ENCODE assay signal across 15 cellular contexts in the genomic region with DNA sequence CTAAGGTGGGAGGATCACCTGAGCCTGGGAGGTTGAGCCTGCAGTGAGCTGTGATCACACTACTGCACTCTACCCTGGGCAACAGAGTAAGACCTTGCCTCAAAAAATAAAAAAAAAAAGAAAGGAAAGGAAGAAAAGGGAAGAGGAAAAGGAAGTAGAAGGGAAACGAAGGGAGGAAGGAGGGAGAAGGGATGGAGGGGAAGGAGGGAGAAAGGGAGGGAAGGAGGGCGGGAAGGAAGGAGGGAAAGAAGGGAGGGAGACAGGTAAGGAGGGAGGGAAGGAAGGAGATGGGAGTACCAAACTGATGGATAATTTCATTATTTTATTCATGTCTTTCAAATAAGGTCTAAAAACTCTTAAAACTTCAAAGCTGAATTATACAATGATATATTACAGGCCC.
DNase-seq lines count a peak whose midpoint lies in the region; ATAC-seq and TF ChIP-seq lines count a peak whose summit lies in the region.
"Had no signal": no experiment of that assay in that cellular context is flagged by ENCODE, and none has a peak within 500 bp of the region (broad histone marks: within the 10 kb centered on the region; RNA-seq: fewer than 3 reads in every experiment).

No MANE protein-coding gene starts in this region.

- no peak overlapping the region for H3K4me3 ChIP-seq in HEK293 (ENCODE audit: low read depth, low read length)
- H3K4me3 ChIP-seq: BLaER1 treated with 17β-estradiol and CSF1 and Interleukin-3, amounts not matched to agents 10 nM and 100 nM had no signal

- CTCF ChIA-PET in HEK293 (lab: Yijun Ruan, JAX): interaction anchor here (0.6 kb wide), 1 partner anchor 135 kb away, joined by 4 read pairs; no protein-coding TSS in a partner anchor

- no peak overlapping the region for H3K27ac ChIP-seq in HEK293 (ENCODE audit: extremely low read depth, low read depth, low read length)
- H3K27ac ChIP-seq: BLaER1 treated with 17β-estradiol and CSF1 and Interleukin-3, amounts not matched to agents 10 nM and 100 nM had no signal

- ATAC-seq in T-helper 17 cell (no peak), HG02798 (IDR thresholded peaks at IDR 0.05; ENCODE audit: poor library complexity, unreplicated experiment) (no peak)
- no peak for ATAC-seq in effector memory CD8-positive, alpha-beta T cell (replicated peaks)
- no peak for ATAC-seq in stimulated activated naive B cell treated with anti-CD40 and anti-IgM and Interleukin-4, amounts not matched to agents 10 μg/mL and 1 μg/mL and 100 μg/mL, for 72 hours (replicated peaks)
- ATAC-seq: CD8-positive, alpha-beta T cell; HCT116 had no signal

- H3K4me1 Mint-ChIP-seq in T-helper 17 cell: peaks cover 35% of the 10 kb centered on the region
- peaks cover 13 to 50% of the 10 kb centered on the region in 2 donors for H3K4me1 Mint-ChIP-seq in effector memory CD8-positive, alpha-beta T cell (ENCODE audit: low read depth in 2 of 2)
- peaks cover 12 to 35% of the 10 kb centered on the region in 2 donors for H3K4me1 Mint-ChIP-seq in stimulated activated naive B cell treated with anti-CD40 and anti-IgM and Interleukin-4, amounts not matched to agents 10 μg/mL and 1 μg/mL and 100 μg/mL, for 72 hours

- H3K36me3 ChIP-seq in HEK293 (ENCODE audit: control insufficient read depth in 2 of 2, insufficient read depth in 1 of 2, low read length in 2 of 2): peaks cover 3 to 30% of the 10 kb centered on the region in 2 experiments; a peak in 2 of 3 replicates

- no peaks in the 10 kb centered on the region for H3K9me3 Mint-ChIP-seq in effector memory CD8-positive, alpha-beta T cell
- no peaks in the 10 kb centered on the region for H3K9me3 Mint-ChIP-seq in stimulated activated naive B cell treated with anti-CD40 and anti-IgM and Interleukin-4, amounts not matched to agents 10 μg/mL and 1 μg/mL and 100 μg/mL, for 72 hours
- H3K9me3 Mint-ChIP-seq: CD8-positive, alpha-beta T cell had no signal

- DNase-seq in T-helper 17 cell (no peak), head of caudate nucleus (no peak)
- DNase-seq in effector memory CD8-positive, alpha-beta T cell: no peak
- DNase-seq in stimulated activated naive B cell treated with anti-CD40 and anti-IgM and Interleukin-4, amounts not matched to agents 10 μg/mL and 1 μg/mL and 100 μg/mL, for 72 hours: no peak
- DNase-seq: Calu3; CD8-positive, alpha-beta T cell; DMS79 treated with DMSO at 0.1 percent for 48 hours; GF-D8; GOT3; H7 had no signal

- TF ChIP-seq CTCF in HEK293 (tag by site-specific recombination; IDR thresholded peaks at IDR 0.05): no peak

- H3K36me3 Mint-ChIP-seq in T-helper 17 cell (ENCODE audit: low read depth): peaks cover 12% of the 10 kb centered on the region
- H3K36me3 Mint-ChIP-seq in effector memory CD8-positive, alpha-beta T cell (ENCODE audit: insufficient read depth): peaks cover 28% of the 10 kb centered on the region
- peaks cover 25 to 37% of the 10 kb centered on the region in 2 donors for H3K36me3 Mint-ChIP-seq in stimulated activated naive B cell treated with anti-CD40 and anti-IgM and Interleukin-4, amounts not matched to agents 10 μg/mL and 1 μg/mL and 100 μg/mL, for 72 hours

- no peaks in the 10 kb centered on the region for H3K4me1 ChIP-seq in HEK293 (ENCODE audit: control insufficient read depth, insufficient read depth, low read length)

- POLR2A ChIA-PET in HEK293 (lab: Yijun Ruan, JAX): no interaction called here

- no peak overlapping the region for H3K4me3 Mint-ChIP-seq in T-helper 17 cell
- H3K4me3 Mint-ChIP-seq in effector memory CD8-positive, alpha-beta T cell: no peak overlapping the region
- H3K4me3 Mint-ChIP-seq in stimulated activated naive B cell treated with anti-CD40 and anti-IgM and Interleukin-4, amounts not matched to agents 10 μg/mL and 1 μg/mL and 100 μg/mL, for 72 hours: no peak overlapping the region
- H3K4me3 Mint-ChIP-seq: B cell; CD8-positive, alpha-beta T cell had no signal

- H3K27ac Mint-ChIP-seq in T-helper 17 cell: peak overlapping the region; percentile 51
- H3K27ac Mint-ChIP-seq in effector memory CD8-positive, alpha-beta T cell: peak overlapping the region; percentile 20 to 89
- H3K27ac Mint-ChIP-seq in stimulated activated naive B cell treated with anti-CD40 and anti-IgM and Interleukin-4, amounts not matched to agents 10 μg/mL and 1 μg/mL and 100 μg/mL, for 72 hours: peak overlapping the region; percentile 82
- H3K27ac Mint-ChIP-seq: B cell; CD8-positive, alpha-beta T cell had no signal

- H3K9me3 ChIP-seq in HEK293 (ENCODE audit: control insufficient read depth, insufficient read depth, low read depth, low read length): no peaks in the 10 kb centered on the region
- H3K9me3 ChIP-seq in T-helper 17 cell (ENCODE audit: control insufficient read depth, low read length, poor library complexity, severe bottlenecking): no peaks in the 10 kb centered on the region

- no peaks in the 10 kb centered on the region for H3K27me3 Mint-ChIP-seq in T-helper 17 cell
- H3K27me3 Mint-ChIP-seq in effector memory CD8-positive, alpha-beta T cell: no peaks in the 10 kb centered on the region
- no peaks in the 10 kb centered on the region for H3K27me3 Mint-ChIP-seq in stimulated activated naive B cell treated with anti-CD40 and anti-IgM and Interleukin-4, amounts not matched to agents 10 μg/mL and 1 μg/mL and 100 μg/mL, for 72 hours
- H3K27me3 Mint-ChIP-seq: B cell had no signal

- intact Hi-C loops in head of caudate nucleus (cut with DNase I): no loop called here

TF ChIP-seq in HEK293, 187 proteins besides CTCF, POLR2A, EP300 and RAD21:
- TF ChIP-seq ZNF394 (tag by site-specific recombination; IDR thresholded peaks at IDR 0.05; ENCODE audit: borderline replicate concordance): no peak
- no peak for TF ChIP-seq ZNF324 (tag by site-specific recombination; IDR thresholded peaks at IDR 0.05)
- no peak for TF ChIP-seq ZSCAN5A (tag by site-specific recombination; IDR thresholded peaks at IDR 0.05)
- TF ChIP-seq ZSCAN18 (tag by site-specific recombination; IDR thresholded peaks at IDR 0.05): no peak
- peak; percentile 79 for TF ChIP-seq ZNF366 (tag by site-specific recombination; conservative IDR thresholded peaks at IDR 0.05)
- no peak for TF ChIP-seq ZNF473 (tag by site-specific recombination; IDR thresholded peaks at IDR 0.05)
- TF ChIP-seq ZNF155 (tag by site-specific recombination; IDR thresholded peaks at IDR 0.05): no peak
- no peak for TF ChIP-seq ZNF214 (tag by site-specific recombination; IDR thresholded peaks at IDR 0.05; ENCODE audit: borderline replicate concordance)
